In genomic region chr4:2962614-2963184, GRCh38 we compare ENCODE assay signal across 8 cellular contexts. TPM values are rescaled to one million over a fixed set of nuclear protein-coding genes. Genes with fewer than 3 reads are reported as not detected.
DNase-seq lines count a peak whose midpoint lies in the region; ATAC-seq, FAIRE-seq and TF ChIP-seq lines count a peak whose summit lies in the region.

No MANE protein-coding gene starts in this region.

- H4K20me1 ChIP-seq in GM12878 (ENCODE audit: control insufficient read depth, insufficient read depth) = peaks cover 11% of the 10 kb centered on the region

- FAIRE-seq in GM12878 (lab: Jason Lieb, UNC) (no peak), small intestine (lab: Jason Lieb, UNC) (no peak)

- BruUV-seq in GM12878 (replicated peaks; lab: Mats Ljungman, UMichigan) = no TSS peak

- SMC1A ChIA-PET in GM12878 (lab: Charles Lee; ENCODE audit: uncharacterized antibody, unreplicated experiment) = interaction anchor here (0.7 to 3.6 kb wide), 6 partner anchors 9 to 199 kb away, joined by 3 to 19 read pairs (median 4); no protein-coding TSS in a partner anchor

- CTCF ChIA-PET in GM12878 (lab: Yijun Ruan, JAX) = interaction anchor here (0.7 to 3.4 kb wide), 10 partner anchors 10 to 743 kb away, joined by 3 to 28 read pairs (median 6); no protein-coding TSS in a partner anchor

- peaks cover 47% of the 10 kb centered on the region for H3K79me2 ChIP-seq in GM12878 (ENCODE audit: control insufficient read depth, insufficient read depth, low read length)

- in situ Hi-C loops in GM12878 (cut with MboI) = no loop called here

- WGBS in GM12878 (ENCODE audit: insufficient coverage, insufficient replicate concordance, low lambda C conversion rate, missing lambda C conversion rate) = 2% methylated on average over 43 of the region's 43 CpGs
- 0 to 1% (median 0%) methylated on average over 42 to 43 of the region's 43 CpGs for WGBS in small intestine, 3 donors

- TF ChIP-seq EP300 in GM12878 (IDR thresholded peaks at IDR 0.05; ENCODE audit: borderline replicate concordance in 1 of 2, control insufficient read depth in 1 of 2, low read depth in 2 of 2, low read length in 2 of 2) = no peak; a peak in 1 of 4 replicates

- RAD21 ChIA-PET in GM12878 (lab: Charles Lee; ENCODE audit: unreplicated experiment) = interaction anchor here (0.6 to 4.5 kb wide), 12 partner anchors 8 to 200 kb away, joined by 3 to 35 read pairs (median 3); no protein-coding TSS in a partner anchor

- no peak for TF ChIP-seq CTCF in GM12878 (IDR thresholded peaks at IDR 0.05 in 2 of 3, conservative IDR thresholded peaks at IDR 0.05 in 1 of 3; ENCODE audit: control insufficient read depth in 2 of 3, extremely low read depth in 1 of 3, insufficient read depth in 1 of 3, low read depth in 3 of 3, low read length in 3 of 3)

- H3K4me2 ChIP-seq in GM12878 (ENCODE audit: control insufficient read depth, insufficient read depth) = peak overlapping the region; percentile 70

- intact Hi-C loops in GM12878 (cut with micrococcal nuclease; ENCODE audit: unreplicated experiment) = loop anchor here (1.0 to 5.0 kb wide), 5 partner anchors 26 to 265 kb away; partner anchors contain the start of gene ADD1

- H3K9me3 ChIP-seq in GM12878 (replicated peaks; ENCODE audit: control insufficient read depth, insufficient read depth, low read length) = no peaks in the 10 kb centered on the region; the same call in 1 of the 3 replicates
- H3K9me3 ChIP-seq in small intestine (ENCODE audit: control insufficient read depth, low read depth) = no peaks in the 10 kb centered on the region

- TF ChIP-seq POLR2A in GM12878 (IDR thresholded peaks at IDR 0.05; ENCODE audit: low read depth, low read length) = no peak

- peak overlapping the region; percentile 91 for H3K27ac ChIP-seq in GM12878 (ENCODE audit: control insufficient read depth, insufficient read depth)
- peak overlapping the region; percentile 75 to 92 for H3K27ac ChIP-seq in small intestine (ENCODE audit: low read depth in 1 of 2, low read length in 1 of 2)

- TF ChIP-seq RAD21 in GM12878 (IDR thresholded peaks at IDR 0.05; ENCODE audit: insufficient read depth, low read depth, low read length) = no peak

- ATAC-seq in HG02759 (IDR thresholded peaks at IDR 0.05; ENCODE audit: unreplicated experiment) = peak; percentile 32
- peak; percentile 54 for ATAC-seq in GM12878

- H3K9ac ChIP-seq in GM12878 (ENCODE audit: control insufficient read depth, insufficient read depth, low read length) = peak overlapping the region; percentile 96

- H3K4me1 ChIP-seq in GM12878 (ENCODE audit: control insufficient read depth, insufficient read depth, low read length) (peaks cover 15% of the 10 kb centered on the region), small intestine (ENCODE audit: control insufficient read depth in 2 of 2, insufficient read depth in 1 of 2, low read depth in 1 of 2, low read length in 1 of 2) (peaks cover 3 to 8% of the 10 kb centered on the region in 2 donors)

- H3K36me3 ChIP-seq in GM12878 (ENCODE audit: control insufficient read depth in 2 of 2, insufficient read depth in 2 of 2, low read length in 1 of 2) (peaks cover 2 to 15% of the 10 kb centered on the region in 2 experiments), small intestine (ENCODE audit: control insufficient read depth in 2 of 2, insufficient read depth in 2 of 2, low read length in 2 of 2) (no peaks in the 10 kb centered on the region)

- peak overlapping the region; percentile 78 for H3K4me3 ChIP-seq in GM12878
- H3K4me3 ChIP-seq in small intestine (ENCODE audit: low read depth in 1 of 2, low read length in 2 of 2) = peak overlapping the region; percentile 55 to 86

- H3K27me3 ChIP-seq in GM12878 (replicated peaks in 1 of 2; ENCODE audit: control insufficient read depth in 2 of 2, insufficient read depth in 2 of 2, low read length in 1 of 2) (no peaks in the 10 kb centered on the region), small intestine (ENCODE audit: control insufficient read depth in 2 of 2, insufficient read depth in 2 of 2, low read length in 2 of 2) (no peaks in the 10 kb centered on the region)

- peak; percentile 48 for DNase-seq in stimulated activated CD4-positive, alpha-beta T cell treated with anti-CD3 and anti-CD28 coated beads, Interleukin-4, amount 100 ng/mL, for 24 hours
- DNase-seq in stimulated activated CD4-positive, alpha-beta T cell treated with anti-CD3 and anti-CD28 coated beads, Interleukin-12 subunit alpha, Interleukin-12 subunit beta, amount 100 ng/mL, for 4 hours = no peak
- peak; percentile 66 for DNase-seq in NCI-H2227 (lab: John Stamatoyannopoulos, UW; ENCODE audit: unreplicated experiment)
- no peak for DNase-seq in GM12878 (ENCODE audit: low read depth, low spot score)
- peak; percentile 55 for DNase-seq in iPS-NIHi11 (ENCODE audit: low spot score)
- DNase-seq in small intestine = peak; percentile 40
- no peak for DNase-seq in NCI-H226

- H2AFZ ChIP-seq in GM12878 (ENCODE audit: control insufficient read depth, low read depth, low read length) = peak overlapping the region; percentile 82

- POLR2A ChIA-PET in GM12878 (lab: Charles Lee) = interaction anchor here (0.5 to 3.1 kb wide), 9 partner anchors 9 to 542 kb away, joined by 3 to 22 read pairs (median 4); no protein-coding TSS in a partner anchor

TF ChIP-seq in GM12878, 131 proteins besides CTCF, POLR2A, EP300 and RAD21:
- no peak for TF ChIP-seq BMI1 (IDR thresholded peaks at IDR 0.05; ENCODE audit: borderline replicate concordance)
- TF ChIP-seq, protein P1, sequence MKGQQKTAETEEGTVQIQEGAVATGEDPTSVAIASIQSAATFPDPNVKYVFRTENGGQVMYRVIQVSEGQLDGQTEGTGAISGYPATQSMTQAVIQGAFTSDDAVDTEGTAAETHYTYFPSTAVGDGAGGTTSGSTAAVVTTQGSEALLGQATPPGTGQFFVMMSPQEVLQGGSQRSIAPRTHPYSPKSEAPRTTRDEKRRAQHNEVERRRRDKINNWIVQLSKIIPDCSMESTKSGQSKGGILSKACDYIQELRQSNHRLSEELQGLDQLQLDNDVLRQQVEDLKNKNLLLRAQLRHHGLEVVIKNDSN (IDR thresholded peaks at IDR 0.05; ENCODE audit: borderline replicate concordance, extremely low read length, insufficient read depth, low read depth, low read length) = no peak
- 0 out of 2 replicates have a peak, but pooled peaks have one; percentile 16 for TF ChIP-seq MTA2 (IDR thresholded peaks at IDR 0.05; ENCODE audit: low read depth)
- TF ChIP-seq LARP7 (IDR thresholded peaks at IDR 0.05) = peak; percentile 62; the same call in 1 of the 2 replicates
- TF ChIP-seq, protein P2, sequence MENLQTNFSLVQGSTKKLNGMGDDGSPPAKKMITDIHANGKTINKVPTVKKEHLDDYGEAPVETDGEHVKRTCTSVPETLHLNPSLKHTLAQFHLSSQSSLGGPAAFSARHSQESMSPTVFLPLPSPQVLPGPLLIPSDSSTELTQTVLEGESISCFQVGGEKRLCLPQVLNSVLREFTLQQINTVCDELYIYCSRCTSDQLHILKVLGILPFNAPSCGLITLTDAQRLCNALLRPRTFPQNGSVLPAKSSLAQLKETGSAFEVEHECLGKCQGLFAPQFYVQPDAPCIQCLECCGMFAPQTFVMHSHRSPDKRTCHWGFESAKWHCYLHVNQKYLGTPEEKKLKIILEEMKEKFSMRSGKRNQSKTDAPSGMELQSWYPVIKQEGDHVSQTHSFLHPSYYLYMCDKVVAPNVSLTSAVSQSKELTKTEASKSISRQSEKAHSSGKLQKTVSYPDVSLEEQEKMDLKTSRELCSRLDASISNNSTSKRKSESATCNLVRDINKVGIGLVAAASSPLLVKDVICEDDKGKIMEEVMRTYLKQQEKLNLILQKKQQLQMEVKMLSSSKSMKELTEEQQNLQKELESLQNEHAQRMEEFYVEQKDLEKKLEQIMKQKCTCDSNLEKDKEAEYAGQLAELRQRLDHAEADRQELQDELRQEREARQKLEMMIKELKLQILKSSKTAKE (IDR thresholded peaks at IDR 0.05; ENCODE audit: low read depth, poor library complexity, severe bottlenecking) = no peak

RNA-seq across cellular contexts. Expression of gene NOP14, which starts 0.5 kb away (rescaled TPM):
- 30.0 and 34.7 TPM in 2 replicates for total RNA-seq in GM12878 (2013; cell fraction: nucleolus; rRNA removed)
- total RNA-seq in GM12878 (2014; rRNA removed) = 40.3 and 42.1 TPM in 2 replicates
- total RNA-seq in GM12878 (2014; rRNA removed; fragmentation: Illumina TruSeq; extraction: Trizol) = 52.5 and 57.3 TPM in 2 replicates
- total RNA-seq in GM12878 (2021) = 74.3 and 80.6 TPM in 2 replicates
- 26.2 TPM for polyA plus RNA-seq in GM12878 (2011; ENCODE audit: low read depth)
- 17.2 and 18.8 TPM in 2 replicates for polyA plus RNA-seq in GM12878 (2011; rRNA removed)
- 13.0 and 14.4 TPM in 2 replicates for polyA plus RNA-seq in GM12878 (2011; cell fraction: cytosol; rRNA removed)
- polyA plus RNA-seq in GM12878 (2011; cell fraction: nucleus; rRNA removed) = 20.7 and 30.4 TPM in 2 replicates
- 33.0 and 35.7 TPM in 2 replicates for polyA plus RNA-seq in GM12878 (2012)
- polyA plus RNA-seq in GM12878 (2014; fragmentation: Illumina TruSeq; extraction: Trizol) = 64.9 and 65.2 TPM in 2 replicates
- 10 to 100 TPM; 13.8 to 24.7 TPM for polyA plus RNA-seq in GM12878 (2014; fragmentation: Nextera tagmentation; extraction: Ambion mirVana)
- polyA plus RNA-seq in GM12878 (2014; rRNA removed) = 31.6 and 36.4 TPM in 2 replicates
- polyA plus RNA-seq in GM12878 (2016; fragmentation: Nextera tagmentation; extraction: Ambion mirVana) = 10 to 100 TPM; 74.5 to 76.6 TPM
- 14.1 and 15.1 TPM in 2 replicates for polyA minus RNA-seq in GM12878 (2011; rRNA and poly(A)+ RNA removed)
- 15.6 and 17.3 TPM in 2 replicates for polyA minus RNA-seq in GM12878 (2011; cell fraction: cytosol; rRNA and poly(A)+ RNA removed)
- polyA minus RNA-seq in GM12878 (2011; cell fraction: nucleus; rRNA and poly(A)+ RNA removed) = 6.8 and 11.3 TPM in 2 replicates
- 10 to 100 TPM in 2 of 3 donors, 1 to 10 TPM in 1; 10.0 to 26.3 (median 10.5) TPM for polyA plus RNA-seq in small intestine

RNA-seq across cellular contexts. Expression of gene GRK4, which starts 0.7 kb away (rescaled TPM):
- 1.9 and 2.9 TPM in 2 replicates for total RNA-seq in GM12878 (2013; cell fraction: nucleolus; rRNA removed)
- 2.3 and 2.5 TPM in 2 replicates for total RNA-seq in GM12878 (2014; rRNA removed)
- total RNA-seq in GM12878 (2014; rRNA removed; fragmentation: Illumina TruSeq; extraction: Trizol) = 2.4 and 2.9 TPM in 2 replicates
- total RNA-seq in GM12878 (2021) = 3.0 and 3.6 TPM in 2 replicates
- 0.94 TPM for polyA plus RNA-seq in GM12878 (2011; ENCODE audit: low read depth)
- polyA plus RNA-seq in GM12878 (2011; rRNA removed) = 1.3 and 1.5 TPM in 2 replicates
- polyA plus RNA-seq in GM12878 (2011; cell fraction: cytosol; rRNA removed) = 0.70 and 1.1 TPM in 2 replicates
- polyA plus RNA-seq in GM12878 (2011; cell fraction: nucleus; rRNA removed) = 0.72 and 1.1 TPM in 2 replicates
- polyA plus RNA-seq in GM12878 (2012) = 2.6 and 2.7 TPM in 2 replicates
- polyA plus RNA-seq in GM12878 (2014; fragmentation: Illumina TruSeq; extraction: Trizol) = 2.3 TPM in 2 replicates
- polyA plus RNA-seq in GM12878 (2014; fragmentation: Nextera tagmentation; extraction: Ambion mirVana) = 1 to 10 TPM; 1.1 to 1.6 TPM
- 2.9 and 3.0 TPM in 2 replicates for polyA plus RNA-seq in GM12878 (2014; rRNA removed)
- polyA plus RNA-seq in GM12878 (2016; fragmentation: Nextera tagmentation; extraction: Ambion mirVana) = 1 to 10 TPM; 3.4 to 4.0 TPM
- 0.72 and 1.2 TPM in 2 replicates for polyA minus RNA-seq in GM12878 (2011; rRNA and poly(A)+ RNA removed)
- polyA minus RNA-seq in GM12878 (2011; cell fraction: cytosol; rRNA and poly(A)+ RNA removed) = 0.83 and 1.1 TPM in 2 replicates
- 0.36 and 1.1 TPM in 2 replicates for polyA minus RNA-seq in GM12878 (2011; cell fraction: nucleus; rRNA and poly(A)+ RNA removed)
- polyA plus RNA-seq in small intestine = 1 to 10 TPM; 1.1 to 3.8 (median 1.8) TPM

Comparison
In these comparisons a context has a peak if more than half of its experiments do, and no peak if none do; other contexts are left out.
1. DNase-seq: peak in stimulated activated CD4-positive, alpha-beta T cell treated with anti-CD3 and anti-CD28 coated beads, Interleukin-4, amount 100 ng/mL, for 24 hours (single experiment), NCI-H2227 (single experiment), iPS-NIHi11 (single experiment) and small intestine (single experiment); none in stimulated activated CD4-positive, alpha-beta T cell treated with anti-CD3 and anti-CD28 coated beads, Interleukin-12 subunit alpha, Interleukin-12 subunit beta, amount 100 ng/mL, for 4 hours (single experiment), GM12878 (single experiment) and NCI-H226 (single experiment).